Comparison of ENCODE assay signal across 1 cellular context in genomic region chr11:121023848-121024751, GRCh38.
TF ChIP-seq lines count a peak whose summit lies in the region.

TSS of gene TBCEL (plus strand) at chr11:121024102. CDS start at chr11:121045691, 21,589 bp downstream.

TF ChIP-seq in GM12878, 131 proteins besides CTCF, POLR2A, EP300 and RAD21 (continued from another document and continues in another):
- TF ChIP-seq MAX (IDR thresholded peaks at IDR 0.05; ENCODE audit: low read depth, low read length) (peak; percentile 98), JUND (IDR thresholded peaks at IDR 0.05; ENCODE audit: low read depth, low read length) (no peak), NR2C2 (IDR thresholded peaks at IDR 0.05; ENCODE audit: borderline replicate concordance, control insufficient read depth, insufficient read length, low read depth) (no peak), MEF2A (IDR thresholded peaks at IDR 0.05; ENCODE audit: insufficient read depth, low read depth, low read length) (no peak), SUPT20H (IDR thresholded peaks at IDR 0.05; ENCODE audit: borderline replicate concordance, control insufficient read depth, low read depth, low read length) (no peak), ZBTB11 (CRISPR knock-in tag; IDR thresholded peaks at IDR 0.05) (no peak), ATF3 (IDR thresholded peaks at IDR 0.05; ENCODE audit: borderline replicate concordance, extremely low read depth, low read depth, low read length) (peak; percentile 93), RB1 (IDR thresholded peaks at IDR 0.05; ENCODE audit: borderline replicate concordance) (peak; percentile 56; the same call in 1 of the 2 replicates), SKIL (IDR thresholded peaks at IDR 0.05; ENCODE audit: low read depth, poor library complexity, severe bottlenecking) (no peak), RUNX3 (IDR thresholded peaks at IDR 0.05; ENCODE audit: low read length) (peak; percentile 77), CEBPZ (IDR thresholded peaks at IDR 0.05; ENCODE audit: low read depth, low read length) (no peak), EZH2 (IDR thresholded peaks at IDR 0.05; ENCODE audit: borderline replicate concordance, control insufficient read depth, low read depth, low read length) (no peak), EGR1 (IDR thresholded peaks at IDR 0.05; ENCODE audit: borderline replicate concordance in 1 of 2, low read depth in 2 of 2, low read length in 2 of 2) (peak; percentile 47 to 88; a peak in 2 of 3 replicates), TCF12 (IDR thresholded peaks at IDR 0.05; ENCODE audit: low read depth, low read length) (0 out of 2 replicates have a peak, but pooled peaks have one; percentile 5), PKNOX1 (IDR thresholded peaks at IDR 0.05) (peak; percentile 35; the same call in 1 of the 2 replicates), STAT1 (conservative IDR thresholded peaks at IDR 0.05) (0 out of 2 replicates have a peak, but pooled peaks have one; percentile 44), USF2 (IDR thresholded peaks at IDR 0.05; ENCODE audit: borderline replicate concordance, low read depth, low read length) (peak; percentile 93), CBX3 (IDR thresholded peaks at IDR 0.05; ENCODE audit: borderline replicate concordance, low read depth) (no peak), ATF2 (IDR thresholded peaks at IDR 0.05; ENCODE audit: low read length) (no peak), SRF (IDR thresholded peaks at IDR 0.05; ENCODE audit: low read depth in 2 of 2, low read length in 2 of 2) (no peak), FOS (IDR thresholded peaks at IDR 0.05; ENCODE audit: borderline replicate concordance, extremely low read depth, insufficient read length) (no peak), MEF2B (IDR thresholded peaks at IDR 0.05; ENCODE audit: partially characterized antibody, poor library complexity, severe bottlenecking) (peak; percentile 90), CBFB (IDR thresholded peaks at IDR 0.05; ENCODE audit: low read depth) (peak; percentile 72), SREBF1 (IDR thresholded peaks at IDR 0.05; ENCODE audit: low read length) (no peak), MTA2 (IDR thresholded peaks at IDR 0.05; ENCODE audit: low read depth) (peak; percentile 31; the same call in 1 of the 2 replicates), PRDM15 (CRISPR knock-in tag; IDR thresholded peaks at IDR 0.05) (no peak), ZNF592 (IDR thresholded peaks at IDR 0.05) (no peak)
